ENCODE assay signal across 17 cellular contexts in the genomic region with DNA sequence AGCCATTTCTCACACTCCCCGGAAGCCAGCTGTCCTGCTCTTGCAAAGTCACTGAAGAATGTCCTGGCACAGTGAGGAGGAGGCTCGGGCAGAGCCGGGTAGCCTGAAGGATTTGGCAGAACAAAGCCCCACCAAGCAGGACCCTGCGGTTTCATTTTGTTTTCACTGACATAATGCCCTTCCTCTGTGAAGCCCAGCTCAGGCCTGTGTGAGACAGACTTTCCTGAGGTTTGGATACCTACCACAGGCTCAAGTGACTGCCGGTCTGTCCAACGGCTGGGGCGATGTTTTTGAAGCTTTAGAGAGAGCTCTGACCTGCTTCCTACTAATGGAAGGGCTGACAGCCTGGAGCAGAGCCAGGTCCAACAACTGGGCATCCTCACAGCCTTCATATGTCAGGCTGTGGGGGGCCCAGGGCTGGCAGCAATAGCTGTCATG.
DNase-seq lines count a peak whose midpoint lies in the region; ATAC-seq and TF ChIP-seq lines count a peak whose summit lies in the region.
"Had no signal": no experiment of that assay in that cellular context is flagged by ENCODE, and none has a peak within 500 bp of the region (broad histone marks: within the 10 kb centered on the region; RNA-seq: fewer than 3 reads in every experiment).

No MANE protein-coding gene starts in this region.

- peaks cover 31% of the 10 kb centered on the region for H3K4me1 Mint-ChIP-seq in Calu3 (ENCODE audit: low read depth, unreplicated experiment)

- H3K4me3 ChIP-seq in SJSA1 (no peak overlapping the region), gastrocnemius medialis (peak overlapping the region in 3 of 4 donors; percentile 5 to 25 (median 7))
- H3K4me3 ChIP-seq: heart left ventricle, testis had no signal

- no peak overlapping the region for H3K27ac Mint-ChIP-seq in Calu3 (ENCODE audit: unreplicated experiment)
- H3K27ac Mint-ChIP-seq: activated CD4-positive, alpha-beta memory T cell treated with anti-CD3 and anti-CD28 coated beads for 36 hours; activated T-helper 2 cell treated with anti-CD3 and anti-CD28 coated beads, Interferon-gamma antibody, Interleukin-2, Interleukin-4, amounts not matched to agents 10 μg/mL and 5 μg/mL and 100 μg/mL, durations not matched to agents 14 hours and 24 hours and 36 hours; HFFc6; natural killer cell treated with Interleukin-12 subunit alpha and Interleukin-12 subunit beta and Interleukin-15 and Interleukin-18, amount 100 ng/mL, for 72 hours had no signal

- DNase-seq in DMS 273 (lab: John Stamatoyannopoulos, UW; ENCODE audit: unreplicated experiment) (peak; percentile 65), DMS 273 treated with DMSO at 0.1 percent for 48 hours (lab: John Stamatoyannopoulos, UW) (no peak), SJSA1 (ENCODE audit: low read depth in 1 of 2, low spot score in 2 of 2) (peak; percentile 84), fibroblast of gingiva (ENCODE audit: low read depth) (peak; percentile 55), gastrocnemius medialis (peak; percentile 27 to 58), Calu3 (no peak), NCI-H2171 treated with DMSO at 0.1 percent for 48 hours (lab: John Stamatoyannopoulos, UW) (no peak)
- DNase-seq: activated CD4-positive, alpha-beta memory T cell treated with anti-CD3 and anti-CD28 coated beads for 36 hours; Caco-2; HFFc6; NCI-H226; testis had no signal

- no peaks in the 10 kb centered on the region for H3K27me3 Mint-ChIP-seq in Calu3 (ENCODE audit: unreplicated experiment)

- intact Hi-C loops in gastrocnemius medialis (cut with DNase I; ENCODE audit: low total_unique reads), result loop anchor here (5.0 kb wide), 1 partner anchor 98 kb away; the partner anchor contains the start of gene FZD7
- intact Hi-C loops in Calu3 (cut with micrococcal nuclease; ENCODE audit: unreplicated experiment), result no loop called here

- H3K36me3 ChIP-seq in SJSA1 (no peaks in the 10 kb centered on the region), gastrocnemius medialis (no peaks in the 10 kb centered on the region)
- H3K36me3 ChIP-seq: heart left ventricle had no signal

- no TSS peak for BruUV-seq in Calu3 (replicated peaks; lab: Mats Ljungman, UMichigan)

- CTCF ChIA-PET in Calu3 (lab: Charles Lee), result no interaction called here

- TF ChIP-seq CTCF in gastrocnemius medialis (IDR thresholded peaks at IDR 0.05 in 4 of 5, conservative IDR thresholded peaks at IDR 0.05 in 1 of 5) (no peak), Calu3 (IDR thresholded peaks at IDR 0.05; ENCODE audit: unreplicated experiment) (no peak)

- H3K4me1 ChIP-seq in SJSA1 (replicated peaks), result peaks cover 64% of the 10 kb centered on the region
- H3K4me1 ChIP-seq in gastrocnemius medialis, result peaks cover 23 to 30% of the 10 kb centered on the region in 2 donors
- H3K4me1 ChIP-seq: heart left ventricle, testis had no signal

- in situ Hi-C loops in gastrocnemius medialis (cut with MboI; ENCODE audit: low sequenced_read_pairs in 4 of 4), result no loop called here

- TF ChIP-seq POLR2A in gastrocnemius medialis (IDR thresholded peaks at IDR 0.05), result no peak

- no peak overlapping the region for H3K4me3 Mint-ChIP-seq in Calu3 (ENCODE audit: low read depth, unreplicated experiment)
- H3K4me3 Mint-ChIP-seq: activated CD4-positive, alpha-beta memory T cell treated with anti-CD3 and anti-CD28 coated beads for 36 hours; HFFc6; natural killer cell treated with Interleukin-12 subunit alpha and Interleukin-12 subunit beta and Interleukin-15 and Interleukin-18, amount 100 ng/mL, for 72 hours had no signal

- H3K36me3 Mint-ChIP-seq in Calu3 (ENCODE audit: insufficient read depth, unreplicated experiment), result peaks cover 6% of the 10 kb centered on the region
- H3K36me3 Mint-ChIP-seq: activated CD4-positive, alpha-beta memory T cell treated with anti-CD3 and anti-CD28 coated beads for 36 hours; natural killer cell treated with Interleukin-12 subunit alpha and Interleukin-12 subunit beta and Interleukin-15 and Interleukin-18, amount 100 ng/mL, for 72 hours had no signal

- H3K9me3 Mint-ChIP-seq in Calu3 (ENCODE audit: low read depth, unreplicated experiment), result peaks cover 2% of the 10 kb centered on the region
- H3K9me3 Mint-ChIP-seq: activated T-helper 2 cell treated with anti-CD3 and anti-CD28 coated beads, Interferon-gamma antibody, Interleukin-2, Interleukin-4, amounts not matched to agents 10 μg/mL and 5 μg/mL and 100 μg/mL, durations not matched to agents 14 hours and 24 hours and 36 hours; natural killer cell treated with Interleukin-12 subunit alpha and Interleukin-12 subunit beta and Interleukin-15 and Interleukin-18, amount 100 ng/mL, for 72 hours had no signal

- H3K27ac ChIP-seq in SJSA1 (peak overlapping the region; percentile 64), gastrocnemius medialis (peak overlapping the region; percentile 65 to 83 (median 78))
- H3K27ac ChIP-seq: 22Rv1, heart left ventricle, testis had no signal

- H3K9me3 ChIP-seq in SJSA1 (replicated peaks) (no peaks in the 10 kb centered on the region; the same call in 1 of the 2 replicates), gastrocnemius medialis (no peaks in the 10 kb centered on the region)
- H3K9me3 ChIP-seq: Caco-2, testis had no signal

- H3K27me3 ChIP-seq in SJSA1 (replicated peaks) (no peaks in the 10 kb centered on the region), gastrocnemius medialis (no peaks in the 10 kb centered on the region)
- H3K27me3 ChIP-seq: testis had no signal

- ATAC-seq in gastrocnemius medialis (peak; percentile 81 to 92), HG03378 (IDR thresholded peaks at IDR 0.05; ENCODE audit: unreplicated experiment) (no peak)

Comparison
In these comparisons a context has a peak if more than half of its experiments do, and no peak if none do; other contexts are left out.
1. DNase-seq: peak in DMS 273 (single experiment), SJSA1 (2 of 2), fibroblast of gingiva (single experiment) and gastrocnemius medialis (2 of 2); none in DMS 273 treated with DMSO at 0.1 percent for 48 hours (single experiment), Calu3 (single experiment) and NCI-H2171 treated with DMSO at 0.1 percent for 48 hours (single experiment).